9 cellular contexts compared by ENCODE assay signal in the genomic region with DNA sequence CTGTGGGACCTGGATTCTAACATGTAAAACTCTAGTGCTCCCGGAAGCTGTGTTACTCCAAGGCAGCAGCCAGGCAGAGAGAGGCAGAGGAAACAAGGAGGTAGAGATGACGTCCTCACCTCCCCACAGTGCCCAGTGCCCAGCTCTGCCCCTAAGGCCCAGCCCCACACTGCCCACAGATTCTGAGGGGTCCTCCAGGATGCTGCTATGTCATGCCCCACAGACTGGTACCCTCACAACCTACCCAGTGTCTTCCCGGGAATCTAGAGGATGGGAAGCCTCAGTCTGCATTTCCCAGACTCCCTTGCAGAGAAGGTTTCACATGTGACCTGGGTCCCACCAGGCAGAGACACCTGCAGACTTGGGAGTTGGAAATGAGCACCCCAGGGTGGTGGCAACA.
"Had no signal": no experiment of that assay in that cellular context is flagged by ENCODE, and none has a peak within 500 bp of the region (broad histone marks: within the 10 kb centered on the region; RNA-seq: fewer than 3 reads in every experiment).

No MANE protein-coding gene starts in this region.

- H3K4me1 ChIP-seq: HAP-1 had no signal

- H3K4me3 Mint-ChIP-seq: GM23338, H9, HFFc6 had no signal

- H2AFZ ChIP-seq: GM23248, GM23338 had no signal

- H3K4me3 ChIP-seq: GM23248, GM23338, HAP-1 had no signal

- H3K9ac ChIP-seq: GM23248 had no signal

- H3K9me3 ChIP-seq: HAP-1 had no signal

- ATAC-seq: GM23338, HCT116 had no signal

- H3K4me1 Mint-ChIP-seq: GM23338, H9 had no signal

- H3K9me3 Mint-ChIP-seq: H9, HFFc6 had no signal

- DNase-seq: GM23248, GOT3, H7, H9, HCEC 1CT, HFFc6 had no signal

- H3K36me3 ChIP-seq: HAP-1 had no signal

- H3K27ac ChIP-seq: GM23248 had no signal

- H3K4me2 ChIP-seq: GM23338 had no signal

- H3K27ac Mint-ChIP-seq: GM23338, H9, HFFc6 had no signal
